In the genomic region with DNA sequence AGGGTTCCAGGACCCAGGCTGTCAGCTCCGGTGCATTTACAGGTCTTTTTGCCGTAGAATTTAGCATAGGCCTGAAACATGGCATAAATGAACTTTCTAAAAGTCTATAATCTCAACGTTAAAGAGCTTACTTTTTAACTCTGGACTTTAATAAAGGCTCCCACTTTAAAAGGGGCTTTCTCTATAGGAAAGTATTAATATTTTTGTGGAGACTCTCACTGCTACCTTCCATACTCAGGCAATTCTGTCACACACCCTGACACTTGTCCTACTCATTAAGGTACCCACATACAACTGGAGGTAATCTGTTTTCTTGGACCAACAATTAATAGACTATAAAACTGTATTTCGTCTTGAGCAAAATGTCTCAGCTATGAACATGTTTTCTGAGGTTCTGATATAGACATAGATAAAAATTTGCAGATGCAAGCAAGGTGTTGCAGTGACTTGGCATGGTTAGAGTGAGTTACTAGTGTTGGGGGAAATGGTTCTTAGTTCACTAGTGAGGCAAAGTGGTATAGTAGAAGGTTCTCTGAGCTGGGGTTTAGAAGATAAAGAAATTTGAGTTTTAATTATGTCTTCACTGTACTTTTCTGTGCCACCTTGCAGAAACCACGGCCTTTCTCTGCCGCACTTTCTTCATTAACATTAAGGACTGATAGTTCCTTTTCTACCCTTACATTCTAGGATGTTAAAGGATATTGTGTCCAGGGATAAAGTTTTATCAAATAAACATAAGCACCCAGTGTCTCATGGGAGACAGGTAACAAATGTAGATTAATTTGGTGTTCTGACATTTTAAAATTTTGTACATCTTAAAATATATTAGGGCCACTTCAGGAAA, we compare ENCODE assay signal across 8 cellular contexts. TPM values are rescaled to one million over a fixed set of nuclear protein-coding genes. Genes with fewer than 3 reads are reported as not detected.
DNase-seq lines count a peak whose midpoint lies in the region; ATAC-seq and TF ChIP-seq lines count a peak whose summit lies in the region.

No MANE protein-coding gene starts in this region.

- H3K4me3 ChIP-seq in GM23338 (peak overlapping the region; percentile 83), fibroblast of the aortic adventitia (ENCODE audit: low read depth, low read length) (peak overlapping the region; percentile 70), sigmoid colon (peak overlapping the region; percentile 55 to 93 (median 86))

- ATAC-seq in GM23338 (no peak), SK-N-SH treated with all-trans-retinoic acid at 6 μM for 48 hours (0 out of 3 replicates have a peak, but pooled peaks have one; percentile 6), GM21381 (IDR thresholded peaks at IDR 0.05; ENCODE audit: unreplicated experiment) (no peak)

- H3K79me2 ChIP-seq in GM23338 (replicated peaks; ENCODE audit: insufficient read depth), result no peaks in the 10 kb centered on the region

- no peak for TF ChIP-seq CTCF in GM23338 (conservative IDR thresholded peaks at IDR 0.05; ENCODE audit: low read depth in 2 of 2)
- TF ChIP-seq CTCF in fibroblast of the aortic adventitia (IDR thresholded peaks at IDR 0.05; ENCODE audit: insufficient read depth, low read length), result no peak
- TF ChIP-seq CTCF in sigmoid colon (IDR thresholded peaks at IDR 0.05), result no peak
- TF ChIP-seq CTCF in GM10266 (IDR thresholded peaks at IDR 0.05; ENCODE audit: control insufficient read depth, insufficient read depth, low read depth, missing control alignments), result no peak

- peak overlapping the region; percentile 87 for H3K4me3 Mint-ChIP-seq in GM23338

- H3K9me3 Mint-ChIP-seq in GM23338, result no peaks in the 10 kb centered on the region

- DNase-seq in GM23338 (ENCODE audit: low spot score) (no peak), fibroblast of the aortic adventitia (ENCODE audit: low read depth) (peak; percentile 5), sigmoid colon (no peak), posterior cingulate gyrus (no peak), GM10266 (ENCODE audit: extremely low spot score) (no peak), MV-4-11 (lab: John Stamatoyannopoulos, UW) (no peak)

- WGBS in sigmoid colon, 2 donors, result 37 to 45% methylated on average over 6 of the region's 6 CpGs

- TF ChIP-seq POLR2A in sigmoid colon (IDR thresholded peaks at IDR 0.05), result no peak

- H3K4me1 ChIP-seq in GM23338 (ENCODE audit: insufficient read depth), result peaks cover 22% of the 10 kb centered on the region
- H3K4me1 ChIP-seq in sigmoid colon, result peaks cover 0 to 12% (median 11%) of the 10 kb centered on the region in 4 donors

- peaks cover 51% of the 10 kb centered on the region for H3K27me3 ChIP-seq in GM23338 (ENCODE audit: insufficient read depth)
- no peaks in the 10 kb centered on the region for H3K27me3 ChIP-seq in sigmoid colon

- H3K9me3 ChIP-seq in sigmoid colon, result no peaks in the 10 kb centered on the region

- H4K20me1 ChIP-seq in GM23338 (replicated peaks; ENCODE audit: insufficient read depth), result no peaks in the 10 kb centered on the region; the same call in 1 of the 2 replicates

- intact Hi-C loops in sigmoid colon (cut with DNase I) (loop anchor here (1.0 to 5.0 kb wide), 2 partner anchors 93 to 244 kb away; a partner anchor contains a TSS), posterior cingulate gyrus (cut with DNase I) (loop anchor here (2.0 kb wide), 1 partner anchor 57 kb away; no protein-coding TSS in a partner anchor)

- peak overlapping the region; percentile 77 for H2AFZ ChIP-seq in GM23338

- peaks cover 5% of the 10 kb centered on the region for H3K27me3 Mint-ChIP-seq in GM23338 (ENCODE audit: insufficient read depth, low read depth, poor library complexity)

- H3K4me2 ChIP-seq in GM23338, result peak overlapping the region; percentile 70

- H3K27ac Mint-ChIP-seq in GM23338, result peak overlapping the region; percentile 91

- no peak for TF ChIP-seq EP300 in sigmoid colon (IDR thresholded peaks at IDR 0.05)

- no peaks in the 10 kb centered on the region for H3K36me3 Mint-ChIP-seq in GM23338 (ENCODE audit: low read depth)

- H3F3A ChIP-seq in GM23338 (replicated peaks; ENCODE audit: low read depth), result no peaks in the 10 kb centered on the region

- H3K27ac ChIP-seq in GM23338 (ENCODE audit: low read depth) (no peak overlapping the region), sigmoid colon (peak overlapping the region; percentile 97 to 100 (median 100))

- H3K9me2 ChIP-seq in GM23338 (ENCODE audit: insufficient read depth), result no peaks in the 10 kb centered on the region

- H3K36me3 ChIP-seq in GM23338 (ENCODE audit: insufficient read depth) (no peaks in the 10 kb centered on the region), sigmoid colon (no peaks in the 10 kb centered on the region)

- H3K4me1 Mint-ChIP-seq in GM23338, result peaks cover 37% of the 10 kb centered on the region; the same call in 2 of the 3 replicates

TF ChIP-seq in GM23338, 12 proteins besides CTCF, POLR2A, EP300 and RAD21 (continues in another document):
- no peak for TF ChIP-seq CREB1 (CRISPR knock-in tag; IDR thresholded peaks at IDR 0.05; ENCODE audit: low read depth)
- no peak for TF ChIP-seq ZNF114 (CRISPR knock-in tag; IDR thresholded peaks at IDR 0.05)
- no peak for TF ChIP-seq EZH2phosphoT487 (IDR thresholded peaks at IDR 0.05; ENCODE audit: unreplicated experiment)
- no peak for TF ChIP-seq ZNF331 (CRISPR knock-in tag; IDR thresholded peaks at IDR 0.05; ENCODE audit: low read depth)
- TF ChIP-seq, protein P1, sequence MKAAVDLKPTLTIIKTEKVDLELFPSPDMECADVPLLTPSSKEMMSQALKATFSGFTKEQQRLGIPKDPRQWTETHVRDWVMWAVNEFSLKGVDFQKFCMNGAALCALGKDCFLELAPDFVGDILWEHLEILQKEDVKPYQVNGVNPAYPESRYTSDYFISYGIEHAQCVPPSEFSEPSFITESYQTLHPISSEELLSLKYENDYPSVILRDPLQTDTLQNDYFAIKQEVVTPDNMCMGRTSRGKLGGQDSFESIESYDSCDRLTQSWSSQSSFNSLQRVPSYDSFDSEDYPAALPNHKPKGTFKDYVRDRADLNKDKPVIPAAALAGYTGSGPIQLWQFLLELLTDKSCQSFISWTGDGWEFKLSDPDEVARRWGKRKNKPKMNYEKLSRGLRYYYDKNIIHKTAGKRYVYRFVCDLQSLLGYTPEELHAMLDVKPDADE (IDR thresholded peaks at IDR 0.05), result no peak
- no peak for TF ChIP-seq POLR2AphosphoS5 (IDR thresholded peaks at IDR 0.05; ENCODE audit: low read depth)

TF ChIP-seq in SK-N-SH treated with all-trans-retinoic acid at 6 μM for 48 hours, 23 proteins besides CTCF, POLR2A, EP300 and RAD21 (continues in another document):
- TF ChIP-seq ISL1 (CRISPR knock-in tag; IDR thresholded peaks at IDR 0.05), result no peak
- no peak for TF ChIP-seq BACH2 (CRISPR knock-in tag; IDR thresholded peaks at IDR 0.05; ENCODE audit: borderline replicate concordance)
- no peak for TF ChIP-seq SNAI2 (CRISPR knock-in tag; IDR thresholded peaks at IDR 0.05)
- no peak for TF ChIP-seq ARNTL (CRISPR knock-in tag; IDR thresholded peaks at IDR 0.05; ENCODE audit: borderline replicate concordance, low read depth)
- no peak for TF ChIP-seq OSR1 (CRISPR knock-in tag; IDR thresholded peaks at IDR 0.05)
- TF ChIP-seq, protein P2, sequence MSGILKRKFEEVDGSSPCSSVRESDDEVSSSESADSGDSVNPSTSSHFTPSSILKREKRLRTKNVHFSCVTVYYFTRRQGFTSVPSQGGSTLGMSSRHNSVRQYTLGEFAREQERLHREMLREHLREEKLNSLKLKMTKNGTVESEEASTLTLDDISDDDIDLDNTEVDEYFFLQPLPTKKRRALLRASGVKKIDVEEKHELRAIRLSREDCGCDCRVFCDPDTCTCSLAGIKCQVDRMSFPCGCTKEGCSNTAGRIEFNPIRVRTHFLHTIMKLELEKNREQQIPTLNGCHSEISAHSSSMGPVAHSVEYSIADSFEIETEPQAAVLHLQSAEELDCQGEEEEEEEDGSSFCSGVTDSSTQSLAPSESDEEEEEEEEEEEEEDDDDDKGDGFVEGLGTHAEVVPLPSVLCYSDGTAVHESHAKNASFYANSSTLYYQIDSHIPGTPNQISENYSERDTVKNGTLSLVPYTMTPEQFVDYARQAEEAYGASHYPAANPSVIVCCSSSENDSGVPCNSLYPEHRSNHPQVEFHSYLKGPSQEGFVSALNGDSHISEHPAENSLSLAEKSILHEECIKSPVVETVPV (CRISPR knock-in tag; IDR thresholded peaks at IDR 0.05), result no peak
- TF ChIP-seq, protein P3, sequence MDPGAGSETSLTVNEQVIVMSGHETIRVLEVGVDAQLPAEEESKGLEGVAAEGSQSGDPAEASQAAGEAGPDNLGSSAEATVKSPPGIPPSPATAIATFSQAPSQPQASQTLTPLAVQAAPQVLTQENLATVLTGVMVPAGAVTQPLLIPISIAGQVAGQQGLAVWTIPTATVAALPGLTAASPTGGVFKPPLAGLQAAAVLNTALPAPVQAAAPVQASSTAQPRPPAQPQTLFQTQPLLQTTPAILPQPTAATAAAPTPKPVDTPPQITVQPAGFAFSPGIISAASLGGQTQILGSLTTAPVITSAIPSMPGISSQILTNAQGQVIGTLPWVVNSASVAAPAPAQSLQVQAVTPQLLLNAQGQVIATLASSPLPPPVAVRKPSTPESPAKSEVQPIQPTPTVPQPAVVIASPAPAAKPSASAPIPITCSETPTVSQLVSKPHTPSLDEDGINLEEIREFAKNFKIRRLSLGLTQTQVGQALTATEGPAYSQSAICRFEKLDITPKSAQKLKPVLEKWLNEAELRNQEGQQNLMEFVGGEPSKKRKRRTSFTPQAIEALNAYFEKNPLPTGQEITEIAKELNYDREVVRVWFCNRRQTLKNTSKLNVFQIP (CRISPR knock-in tag; IDR thresholded peaks at IDR 0.05; ENCODE audit: borderline replicate concordance, low read depth), result no peak

RNA-seq across cellular contexts. Expression of a gene that starts 10.8 kb away (rescaled TPM):
- 0.49 and 0.85 TPM in 2 replicates for total RNA-seq in GM23338 (2014; rRNA removed; shearing (Covaris generic))
- 0.56 and 0.71 TPM in 2 replicates for polyA plus RNA-seq in GM23338 (2016; fragmentation: Nextera tagmentation; extraction: Ambion mirVana)
- 0.41 and 0.81 TPM in 2 replicates for total RNA-seq in fibroblast of the aortic adventitia (ENCODE audit: low replicate concordance)
- total RNA-seq in sigmoid colon, result 1 to 10 TPM; 1.8 to 5.0 (median 2.6) TPM
- polyA plus RNA-seq in sigmoid colon, result 10 to 100 TPM in 1 of 3 donors, 1 to 10 TPM in 2; 1.8 to 11.3 (median 2.8) TPM
